In the genomic region with DNA sequence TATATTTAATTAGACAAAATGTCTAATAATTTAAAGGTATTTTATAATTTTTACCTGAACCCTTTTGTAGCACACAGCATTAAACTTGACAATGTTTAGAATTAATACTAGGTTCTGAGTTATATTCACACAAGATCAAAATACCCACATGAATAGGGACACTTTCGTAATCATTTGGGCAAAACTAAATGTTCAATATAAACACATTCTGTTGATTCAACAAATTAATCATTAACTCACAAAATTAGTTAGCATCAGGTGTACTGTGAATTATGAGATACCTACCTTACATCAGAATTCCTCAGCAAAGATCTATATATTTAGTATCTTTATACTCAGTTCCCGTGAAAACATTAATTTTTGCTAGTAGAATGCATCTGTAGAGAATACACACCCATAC, we compare ENCODE assay signal across 19 cellular contexts.
DNase-seq lines count a peak whose midpoint lies in the region; ATAC-seq and TF ChIP-seq lines count a peak whose summit lies in the region.
"Had no signal": no experiment of that assay in that cellular context is flagged by ENCODE, and none has a peak within 500 bp of the region (broad histone marks: within the 10 kb centered on the region; RNA-seq: fewer than 3 reads in every experiment).

No MANE protein-coding gene starts in this region.

- WGBS in mammary epithelial cell (ENCODE audit: low coverage, missing lambda C conversion rate), result 97% methylated on average over 2 of the region's 2 CpGs
- 22% methylated on average over 2 of the region's 2 CpGs for WGBS in right lobe of liver (ENCODE audit: insufficient coverage, low coverage, low lambda C conversion rate, missing lambda C conversion rate)

- peak; percentile 81 to 89 (median 82) for ATAC-seq in right lobe of liver
- ATAC-seq: GM23338 had no signal

- H4K20me1 ChIP-seq in mammary epithelial cell (ENCODE audit: insufficient read depth, low read length), result no peaks in the 10 kb centered on the region

- H3K36me3 ChIP-seq in mammary epithelial cell (ENCODE audit: insufficient read depth, low read length), result no peaks in the 10 kb centered on the region
- no peaks in the 10 kb centered on the region for H3K36me3 ChIP-seq in right lobe of liver
- H3K36me3 ChIP-seq: BE2C had no signal

- TF ChIP-seq CTCF in 22Rv1 (IDR thresholded peaks at IDR 0.05) (no peak), mammary epithelial cell (conservative IDR thresholded peaks at IDR 0.05 in 1 of 2, IDR thresholded peaks at IDR 0.05 in 1 of 2; ENCODE audit: extremely low read depth in 1 of 2, insufficient read depth in 1 of 2, low read depth in 1 of 2, low read length in 2 of 2) (no peak), right lobe of liver (IDR thresholded peaks at IDR 0.05) (no peak)

- CTCF ChIA-PET in mammary epithelial cell (lab: Charles Lee; ENCODE audit: low non-redundant PET), result no interaction called here

- no peak overlapping the region for H3K27ac Mint-ChIP-seq in activated T-cell treated with anti-CD3 and anti-CD28 coated beads, Interleukin-2, amount 50 U/mL, for 24 hours
- H3K27ac Mint-ChIP-seq: CD4-positive, CD25-positive, alpha-beta regulatory T cell; CD8-positive, alpha-beta memory T cell; GM23338; HFFc6 had no signal

- no peaks in the 10 kb centered on the region for H3K79me2 ChIP-seq in mammary epithelial cell (ENCODE audit: insufficient read depth, low read length)

- dilution Hi-C loops in mammary epithelial cell (cut with HindIII; ENCODE audit: low sequenced_read_pairs), result no loop called here

- H3K4me1 Mint-ChIP-seq in activated T-cell treated with anti-CD3 and anti-CD28 coated beads, Interleukin-2, amount 50 U/mL, for 24 hours (ENCODE audit: low read depth), result no peaks in the 10 kb centered on the region
- H3K4me1 Mint-ChIP-seq: CD4-positive, CD25-positive, alpha-beta regulatory T cell; CD8-positive, alpha-beta memory T cell had no signal

- no peaks in the 10 kb centered on the region for H3K27me3 Mint-ChIP-seq in activated T-cell treated with anti-CD3 and anti-CD28 coated beads, Interleukin-2, amount 50 U/mL, for 24 hours
- H3K27me3 Mint-ChIP-seq: CD4-positive, CD25-positive, alpha-beta regulatory T cell; CD8-positive, alpha-beta memory T cell had no signal

- H3K4me3 Mint-ChIP-seq in activated T-cell treated with anti-CD3 and anti-CD28 coated beads, Interleukin-2, amount 50 U/mL, for 24 hours, result no peak overlapping the region
- H3K4me3 Mint-ChIP-seq: CD4-positive, CD25-positive, alpha-beta regulatory T cell; CD8-positive, alpha-beta memory T cell; GM23338; HFFc6 had no signal

- no TSS peak for BruUV-seq in mammary epithelial cell (replicated peaks; lab: Mats Ljungman, UMichigan)

- H3K4me2 ChIP-seq in mammary epithelial cell (ENCODE audit: insufficient read depth, low read depth, low read length), result peak overlapping the region; percentile 92
- H3K4me2 ChIP-seq: GM23338 had no signal

- peak overlapping the region in 1 of 3 experiments; percentile 53 for H3K4me3 ChIP-seq in mammary epithelial cell (replicated peaks in 1 of 3; ENCODE audit: insufficient read depth in 1 of 3, low read depth in 2 of 3, low read length in 3 of 3)
- peak overlapping the region in 2 of 3 donors; percentile 16 to 36 for H3K4me3 ChIP-seq in right lobe of liver
- H3K4me3 ChIP-seq: GM23338 had no signal

- DNase-seq in DMS53 treated with DMSO at 0.1 percent for 48 hours (lab: John Stamatoyannopoulos, UW; ENCODE audit: unreplicated experiment) (peak; percentile 39), mammary epithelial cell (no peak), right lobe of liver (no peak), activated gamma-delta T cell (lab: John Stamatoyannopoulos, UW) (no peak)
- no peak for DNase-seq in stimulated activated CD4-positive, alpha-beta T cell treated with anti-CD3 and anti-CD28 coated beads, Interleukin-4, amount 100 ng/mL, for 24 hours
- DNase-seq in activated T-cell treated with anti-CD3 and anti-CD28 coated beads, Interleukin-2, amount 50 U/mL, for 24 hours, result no peak
- DNase-seq: ACHN; BE2C; C1 segment of cervical spinal cord; CD4-positive, CD25-positive, alpha-beta regulatory T cell; CD8-positive, alpha-beta memory T cell; COR-L47; DMS 273 treated with DMSO at 0.1 percent for 48 hours; DMS79; GDM1; HFFc6 had no signal

- H3K36me3 Mint-ChIP-seq in activated T-cell treated with anti-CD3 and anti-CD28 coated beads, Interleukin-2, amount 50 U/mL, for 24 hours (ENCODE audit: low read depth), result no peaks in the 10 kb centered on the region
- H3K36me3 Mint-ChIP-seq: CD4-positive, CD25-positive, alpha-beta regulatory T cell; CD8-positive, alpha-beta memory T cell had no signal

- H3K4me1 ChIP-seq in mammary epithelial cell (ENCODE audit: insufficient read depth, low read length) (peaks cover 21% of the 10 kb centered on the region), right lobe of liver (peaks cover 0 to 8% (median 0%) of the 10 kb centered on the region in 4 donors)
- H3K4me1 ChIP-seq: BE2C had no signal

- no peak overlapping the region for H3K9ac ChIP-seq in mammary epithelial cell (ENCODE audit: insufficient read depth, low read length)

- H3K9me3 ChIP-seq in mammary epithelial cell (replicated peaks; ENCODE audit: insufficient read depth, low read length) (no peaks in the 10 kb centered on the region), right lobe of liver (no peaks in the 10 kb centered on the region)
- H3K9me3 ChIP-seq: BE2C had no signal

- intact Hi-C loops in mammary epithelial cell (cut with micrococcal nuclease), result no loop called here
- intact Hi-C loops in right lobe of liver (cut with DNase I), result no loop called here

- TF ChIP-seq POLR2A in right lobe of liver (IDR thresholded peaks at IDR 0.05), result no peak

- no peaks in the 10 kb centered on the region for H3K27me3 ChIP-seq in mammary epithelial cell (ENCODE audit: insufficient read depth, low read length)
- H3K27me3 ChIP-seq in right lobe of liver, result no peaks in the 10 kb centered on the region

- H2AFZ ChIP-seq in mammary epithelial cell (ENCODE audit: low read depth, low read length), result no peak overlapping the region
- H2AFZ ChIP-seq: GM23338 had no signal

- H3K27ac ChIP-seq in 22Rv1 (peak overlapping the region; percentile 43), mammary epithelial cell (ENCODE audit: insufficient read depth, low read depth, low read length) (peak overlapping the region; percentile 89), right lobe of liver (peak overlapping the region; percentile 7 to 66 (median 51))
- H3K27ac ChIP-seq: HL-60 had no signal

- H3K9me3 Mint-ChIP-seq in activated T-cell treated with anti-CD3 and anti-CD28 coated beads, Interleukin-2, amount 50 U/mL, for 24 hours, result no peaks in the 10 kb centered on the region
- H3K9me3 Mint-ChIP-seq: GM23338, HFFc6 had no signal

- in situ Hi-C loops in mammary epithelial cell (cut with MboI; ENCODE audit: low sequenced_read_pairs in 2 of 2), result no loop called here
